In the genomic region with DNA sequence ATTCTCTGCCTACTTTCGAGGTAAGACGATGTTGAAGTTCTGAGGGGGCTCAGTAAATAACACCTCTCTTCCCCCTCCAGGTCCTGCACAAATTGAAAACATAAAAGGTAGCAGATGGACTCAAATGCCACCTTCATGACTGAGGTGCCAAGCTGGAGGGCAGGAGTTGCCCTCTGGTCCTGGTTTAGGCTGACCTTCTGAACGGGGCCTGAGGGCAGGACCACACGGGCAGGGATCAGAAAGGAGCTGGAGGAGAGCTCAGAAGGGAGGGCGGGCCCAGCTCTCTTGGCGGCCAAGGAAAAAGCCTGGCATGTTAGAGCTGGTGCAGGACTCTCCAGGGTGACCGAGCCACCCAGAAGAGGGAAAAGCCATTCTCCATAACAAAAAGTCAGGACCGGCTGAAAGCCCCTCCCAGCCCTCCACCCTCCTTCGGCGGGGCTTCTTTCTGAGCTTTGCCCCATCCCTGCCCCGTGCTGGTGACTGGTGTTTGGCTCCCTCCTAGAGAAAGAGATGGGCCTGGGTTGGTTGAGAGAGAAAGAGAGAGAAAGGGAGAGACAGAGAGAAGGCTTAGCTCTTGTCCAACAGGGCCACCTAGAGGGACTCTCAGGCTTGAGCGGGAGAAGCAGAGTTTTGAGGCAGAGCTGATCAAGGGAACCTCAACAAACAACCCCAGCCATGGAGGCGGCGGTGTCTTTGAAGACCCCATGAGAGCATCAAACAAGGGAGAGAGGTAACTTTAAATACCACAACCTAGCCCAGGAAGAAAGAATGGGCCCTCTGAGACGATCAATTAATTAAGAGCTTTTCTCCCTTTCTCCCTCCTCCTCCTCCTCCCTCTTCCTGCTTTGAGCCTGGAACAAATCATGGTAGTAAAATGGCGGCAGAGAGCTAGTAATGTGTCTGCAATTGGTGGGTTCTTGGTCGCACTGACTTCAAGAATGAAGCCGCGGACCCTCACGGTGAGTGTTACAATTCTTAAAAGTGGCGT, we compare ENCODE assay signal across 8 cellular contexts. TPM values are rescaled to one million over a fixed set of nuclear protein-coding genes. Genes with fewer than 3 reads are reported as not detected.
DNase-seq lines count a peak whose midpoint lies in the region; ATAC-seq and TF ChIP-seq lines count a peak whose summit lies in the region.

No MANE protein-coding gene starts in this region.

- H3K4me1 ChIP-seq in A673 (ENCODE audit: insufficient read depth, low read length, poor library complexity, severe bottlenecking) = no peaks in the 10 kb centered on the region
- H3K4me1 ChIP-seq in ES-I3 (ENCODE audit: insufficient read depth, low read length) = no peaks in the 10 kb centered on the region
- H3K4me1 ChIP-seq in heart left ventricle = no peaks in the 10 kb centered on the region
- H3K4me1 ChIP-seq in smooth muscle cell (ENCODE audit: low read depth) = no peaks in the 10 kb centered on the region

- no peak overlapping the region for H3K27ac ChIP-seq in A673 (ENCODE audit: low read depth, low read length, poor library complexity, severe bottlenecking)
- no peak overlapping the region for H3K27ac ChIP-seq in heart left ventricle
- no peak overlapping the region for H3K27ac ChIP-seq in smooth muscle cell (ENCODE audit: low read depth)
- H3K27ac ChIP-seq in RWPE1 = no peak overlapping the region

- H4K20me1 ChIP-seq in smooth muscle cell (ENCODE audit: low read depth) = no peaks in the 10 kb centered on the region

- ATAC-seq in heart left ventricle = peak in 3 of 4 donors; percentile 37 to 70 (median 53)

- H3K9me3 ChIP-seq in A673 (ENCODE audit: low read depth, low read length, poor library complexity, severe bottlenecking) (no peaks in the 10 kb centered on the region), ES-I3 (ENCODE audit: control insufficient read depth, insufficient read depth, low read length) (peaks cover 2% of the 10 kb centered on the region; the same call in 1 of the 2 replicates), heart left ventricle (no peaks in the 10 kb centered on the region), smooth muscle cell (replicated peaks; ENCODE audit: low read depth) (no peaks in the 10 kb centered on the region)

- TF ChIP-seq CTCF in A673 (conservative IDR thresholded peaks at IDR 0.05; ENCODE audit: low read depth, low read length) = peak; percentile 59
- TF ChIP-seq CTCF in heart left ventricle (IDR thresholded peaks at IDR 0.05) = peak in 8 of 12 donors; percentile 15 to 36 (median 24)
- peak; percentile 33 for TF ChIP-seq CTCF in smooth muscle cell (IDR thresholded peaks at IDR 0.05; ENCODE audit: borderline replicate concordance, insufficient read depth, poor library complexity, severe bottlenecking)
- no peak for TF ChIP-seq CTCF in RWPE1 (conservative IDR thresholded peaks at IDR 0.05; ENCODE audit: low read depth)

- peak; percentile 49 for DNase-seq in A673 (ENCODE audit: low spot score)
- DNase-seq in LoVo (ENCODE audit: low spot score) = peak; percentile 9
- peak; percentile 13 to 24 for DNase-seq in activated CD4-positive, alpha-beta T cell treated with anti-CD3 and anti-CD28 coated beads, Interleukin-2, amount 50 U/mL, for 4 hours
- DNase-seq in heart left ventricle = no peak
- DNase-seq in smooth muscle cell (lab: John Stamatoyannopoulos, UW; ENCODE audit: unreplicated experiment) = no peak
- DNase-seq in cortex of kidney (lab: John Stamatoyannopoulos, UW) = no peak
- DNase-seq in RWPE1 (ENCODE audit: low spot score) = no peak

- no TSS peak for BruUV-seq in A673 (replicated peaks; lab: Mats Ljungman, UMichigan)

- H3F3A ChIP-seq in smooth muscle cell (ENCODE audit: low read depth) = no peaks in the 10 kb centered on the region

- no peaks in the 10 kb centered on the region for H3K36me3 ChIP-seq in A673 (ENCODE audit: insufficient read depth, low read length, poor library complexity, severe bottlenecking)
- no peaks in the 10 kb centered on the region for H3K36me3 ChIP-seq in ES-I3 (ENCODE audit: insufficient read depth, low read length)
- no peaks in the 10 kb centered on the region for H3K36me3 ChIP-seq in heart left ventricle
- H3K36me3 ChIP-seq in smooth muscle cell (ENCODE audit: low read depth) = no peaks in the 10 kb centered on the region

- peak overlapping the region; percentile 11; the same call in 1 of the 2 replicates for H3K9ac ChIP-seq in ES-I3 (ENCODE audit: low read depth, low read length)
- no peak overlapping the region for H3K9ac ChIP-seq in smooth muscle cell (ENCODE audit: low read depth)

- H2AFZ ChIP-seq in smooth muscle cell (ENCODE audit: low read depth) = no peak overlapping the region

- H3K79me2 ChIP-seq in smooth muscle cell (ENCODE audit: low read depth) = no peaks in the 10 kb centered on the region

- peaks cover 14% of the 10 kb centered on the region for H3K27me3 ChIP-seq in A673 (replicated peaks; ENCODE audit: insufficient read depth, low read depth, low read length, poor library complexity)
- H3K27me3 ChIP-seq in heart left ventricle = peaks cover 0 to 3% (median 0%) of the 10 kb centered on the region in 9 donors
- H3K27me3 ChIP-seq in smooth muscle cell (ENCODE audit: low read depth) = no peaks in the 10 kb centered on the region

- no peak overlapping the region for H3K4me3 ChIP-seq in A673 (ENCODE audit: low read depth, low read length, poor library complexity, severe bottlenecking)
- no peak overlapping the region for H3K4me3 ChIP-seq in heart left ventricle
- H3K4me3 ChIP-seq in smooth muscle cell = no peak overlapping the region

- no peak overlapping the region for H3K4me2 ChIP-seq in smooth muscle cell

- POLR2A ChIA-PET in A673 (lab: Charles Lee; ENCODE audit: low non-redundant PET) = interaction anchor here (0.6 kb wide), 1 partner anchor 47 kb away, joined by 3 read pairs; no protein-coding TSS in a partner anchor
- POLR2A ChIA-PET in RWPE1 (lab: Yijun Ruan, JAX; ENCODE audit: low non-redundant PET) = no interaction called here

- intact Hi-C loops in A673 (cut with micrococcal nuclease; ENCODE audit: unreplicated experiment) = loop anchor here (2.0 kb wide), 1 partner anchor 84 kb away; no protein-coding TSS in a partner anchor
- intact Hi-C loops in heart left ventricle (cut with DNase I) = loop anchor here in 1 of 10 donors (2.0 kb wide), 1 partner anchor 84 kb away; no protein-coding TSS in a partner anchor

- CTCF ChIA-PET in A673 (lab: Charles Lee) (interaction anchor here (1.9 kb wide), 1 partner anchor 84 kb away, joined by 10 read pairs; no protein-coding TSS in a partner anchor), RWPE1 (lab: Yijun Ruan, JAX) (interaction anchor here (0.6 to 3.0 kb wide), 8 partner anchors 27 to 1143 kb away, joined by 3 to 17 read pairs (median 4); no protein-coding TSS in a partner anchor)

- 78 to 83% (median 82%) methylated on average over 21 of the region's 21 CpGs for WGBS in heart left ventricle, 4 donors
- WGBS in smooth muscle cell (ENCODE audit: low lambda C conversion rate) = 70% methylated on average over 21 of the region's 21 CpGs

- TF ChIP-seq POLR2A in heart left ventricle (IDR thresholded peaks at IDR 0.05) = no peak

RNA-seq across cellular contexts. Expression of a gene that starts 50.8 kb away (rescaled TPM):
- total RNA-seq in A673 (2021) = 1.1 and 1.7 TPM in 2 replicates
- 10 to 100 TPM in 8 of 9 donors, 1 to 10 TPM in 1; 10.0 to 73.2 (median 14.1) TPM for total RNA-seq in heart left ventricle
- 10 to 100 TPM in 1 of 2 donors, 1 to 10 TPM in 1; 9.7 to 12.3 TPM for polyA plus RNA-seq in heart left ventricle
- 27.3 and 29.0 TPM in 2 replicates for total RNA-seq in smooth muscle cell
- polyA plus RNA-seq in smooth muscle cell = 35.5 and 36.4 TPM in 2 replicates

RNA-seq across cellular contexts. Expression of a gene that starts 60.0 kb away (rescaled TPM):
- total RNA-seq in A673 (2021) = not detected in 2 replicates
- total RNA-seq in heart left ventricle = 10 to 100 TPM; 13.7 to 21.3 (median 16.3) TPM
- 1 to 10 TPM; 3.5 to 6.5 TPM for polyA plus RNA-seq in heart left ventricle
- total RNA-seq in smooth muscle cell = 10.4 and 10.5 TPM in 2 replicates
- 3.3 and 6.9 TPM in 2 replicates for polyA plus RNA-seq in smooth muscle cell

Comparison
In these comparisons a context has a peak if more than half of its experiments do, and no peak if none do; other contexts are left out.
1. DNase-seq: peak in A673 (single experiment), LoVo (single experiment) and activated CD4-positive, alpha-beta T cell treated with anti-CD3 and anti-CD28 coated beads, Interleukin-2, amount 50 U/mL, for 4 hours (2 of 2); none in heart left ventricle (0 of 5), smooth muscle cell (single experiment), cortex of kidney (single experiment) and RWPE1 (single experiment).
2. RNA of a gene that starts 60.0 kb away (total RNA-seq): 13.7 to 21.3 TPM in heart left ventricle and 10.4 to 10.5 TPM in smooth muscle cell; not detected in A673; every median in the first group is over 10 times any median in the second.